Comparison of ENCODE assay signal across 9 cellular contexts in genomic region chr2:105771841-105772240, GRCh38. TPM values are rescaled to one million over a fixed set of nuclear protein-coding genes. Genes with fewer than 3 reads are reported as not detected.
DNase-seq lines count a peak whose midpoint lies in the region; ATAC-seq and TF ChIP-seq lines count a peak whose summit lies in the region.
"Had no signal": no experiment of that assay in that cellular context is flagged by ENCODE, and none has a peak within 500 bp of the region (broad histone marks: within the 10 kb centered on the region; RNA-seq: fewer than 3 reads in every experiment).

No MANE protein-coding gene starts in this region.

- DNase-seq in WTC11 (ENCODE audit: low spot score) (no peak), left lobe of liver (ENCODE audit: low spot score) (no peak), NCI-H2227 treated with DMSO at 0.1 percent for 48 hours (lab: John Stamatoyannopoulos, UW) (no peak), GM19238 (ENCODE audit: insufficient read length, low spot score) (no peak)
- DNase-seq in stimulated activated effector memory CD8-positive, alpha-beta T cell treated with anti-CD3 and anti-CD28 coated beads, Interleukin-12 subunit alpha, Interleukin-12 subunit beta, amount 100 ng/mL, for 72 hours (ENCODE audit: low spot score in 2 of 2) = no peak
- DNase-seq: H7, NCI-H1417 had no signal

- no peak overlapping the region for H3K4me3 Mint-ChIP-seq in WTC11
- peak overlapping the region in 2 of 5 experiments; percentile 54 to 57 for H3K4me3 Mint-ChIP-seq in brain
- no peak overlapping the region for H3K4me3 Mint-ChIP-seq in stimulated activated effector memory CD8-positive, alpha-beta T cell treated with anti-CD3 and anti-CD28 coated beads, Interleukin-12 subunit alpha, Interleukin-12 subunit beta, amount 100 ng/mL, for 72 hours

- H3K27me3 Mint-ChIP-seq in WTC11 (ENCODE audit: low read depth) (no peaks in the 10 kb centered on the region), brain (peaks cover 3% of the 10 kb centered on the region)

- H3K9me3 Mint-ChIP-seq in WTC11 = no peaks in the 10 kb centered on the region
- peaks cover 0 to 15% (median 7%) of the 10 kb centered on the region in 5 experiments for H3K9me3 Mint-ChIP-seq in brain
- H3K9me3 Mint-ChIP-seq in stimulated activated effector memory CD8-positive, alpha-beta T cell treated with anti-CD3 and anti-CD28 coated beads, Interleukin-12 subunit alpha, Interleukin-12 subunit beta, amount 100 ng/mL, for 72 hours = no peaks in the 10 kb centered on the region

- ATAC-seq in WTC11 = no peak
- peak; percentile 42 for ATAC-seq in left lobe of liver
- no peak for ATAC-seq in stimulated activated effector memory CD8-positive, alpha-beta T cell treated with anti-CD3 and anti-CD28 coated beads, Interleukin-12 subunit alpha, Interleukin-12 subunit beta, amount 100 ng/mL, for 72 hours
- no peak for ATAC-seq in GM19397 (IDR thresholded peaks at IDR 0.05; ENCODE audit: unreplicated experiment)

- H3K27ac Mint-ChIP-seq in WTC11 (peak overlapping the region; percentile 45; the same call in 1 of the 2 replicates), brain (peak overlapping the region in 4 of 5 experiments; percentile 52 to 94 (median 72))
- peak overlapping the region; percentile 87 for H3K27ac Mint-ChIP-seq in stimulated activated effector memory CD8-positive, alpha-beta T cell treated with anti-CD3 and anti-CD28 coated beads, Interleukin-12 subunit alpha, Interleukin-12 subunit beta, amount 100 ng/mL, for 72 hours

- TF ChIP-seq CTCF in WTC11 (IDR thresholded peaks at IDR 0.05) (no peak), brain (conservative IDR thresholded peaks at IDR 0.05) (no peak)

- H3K4me1 Mint-ChIP-seq in WTC11 = peaks cover 76% of the 10 kb centered on the region
- H3K4me1 Mint-ChIP-seq in brain = peaks cover 79% of the 10 kb centered on the region
- peaks cover 89% of the 10 kb centered on the region for H3K4me1 Mint-ChIP-seq in stimulated activated effector memory CD8-positive, alpha-beta T cell treated with anti-CD3 and anti-CD28 coated beads, Interleukin-12 subunit alpha, Interleukin-12 subunit beta, amount 100 ng/mL, for 72 hours

- CTCF ChIA-PET in WTC11 (lab: Charles Lee) = interaction anchor here (1.0 to 1.2 kb wide), 2 partner anchors 9 to 38 kb away, joined by 3 to 6 read pairs; no protein-coding TSS in a partner anchor

- POLR2A ChIA-PET in WTC11 (lab: Charles Lee) = no interaction called here

- no peaks in the 10 kb centered on the region for H3K36me3 Mint-ChIP-seq in WTC11
- peaks cover 34% of the 10 kb centered on the region for H3K36me3 Mint-ChIP-seq in brain
- H3K36me3 Mint-ChIP-seq in stimulated activated effector memory CD8-positive, alpha-beta T cell treated with anti-CD3 and anti-CD28 coated beads, Interleukin-12 subunit alpha, Interleukin-12 subunit beta, amount 100 ng/mL, for 72 hours = peaks cover 61% of the 10 kb centered on the region

TF ChIP-seq in WTC11, 78 proteins besides CTCF, POLR2A, EP300 and RAD21:
- TF ChIP-seq PRDM15 (CRISPR knock-in tag; IDR thresholded peaks at IDR 0.05) (no peak), CBFB (CRISPR knock-in tag; IDR thresholded peaks at IDR 0.05; ENCODE audit: low read depth) (no peak), ZNF281 (CRISPR knock-in tag; IDR thresholded peaks at IDR 0.05) (no peak), FOXP1 (CRISPR knock-in tag; IDR thresholded peaks at IDR 0.05; ENCODE audit: borderline replicate concordance) (no peak)

RNA-seq across cellular contexts. Expression of gene NCK2, which starts 27.1 kb away (rescaled TPM):
- total RNA-seq in WTC11 (2021) (63.7 to 75.4 TPM (median 65.1 TPM) in 3 replicates), left lobe of liver (6.3 TPM)
- 52.0 TPM for polyA plus RNA-seq in brain (ENCODE audit: insufficient read depth, low read depth, low replicate concordance)
